In the genomic region with DNA sequence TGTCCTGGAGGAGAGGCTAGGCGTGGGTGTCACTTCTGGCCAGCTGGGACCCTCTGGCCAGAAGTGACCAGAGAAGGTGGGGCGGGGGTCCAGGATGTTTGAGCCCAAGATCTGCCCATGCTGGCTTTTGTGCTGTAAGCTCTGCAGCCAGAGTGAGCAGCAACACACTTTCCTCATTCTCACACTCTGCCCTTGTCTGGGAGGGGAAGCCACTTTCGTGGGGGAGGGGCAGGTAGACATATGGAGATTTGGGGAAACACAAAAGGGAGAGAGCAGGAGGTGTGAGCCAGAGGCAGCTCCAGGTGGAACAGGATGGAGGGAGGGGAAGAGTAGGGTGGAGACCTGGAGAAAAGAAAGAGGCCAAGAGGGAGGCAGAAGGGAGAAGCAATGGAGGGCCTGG, we compare ENCODE assay signal across 1 cellular context.
TF ChIP-seq lines count a peak whose summit lies in the region.

No MANE protein-coding gene starts in this region.

TF ChIP-seq in H1, 55 proteins besides CTCF, POLR2A, EP300 and RAD21:
- TF ChIP-seq, protein P1, sequence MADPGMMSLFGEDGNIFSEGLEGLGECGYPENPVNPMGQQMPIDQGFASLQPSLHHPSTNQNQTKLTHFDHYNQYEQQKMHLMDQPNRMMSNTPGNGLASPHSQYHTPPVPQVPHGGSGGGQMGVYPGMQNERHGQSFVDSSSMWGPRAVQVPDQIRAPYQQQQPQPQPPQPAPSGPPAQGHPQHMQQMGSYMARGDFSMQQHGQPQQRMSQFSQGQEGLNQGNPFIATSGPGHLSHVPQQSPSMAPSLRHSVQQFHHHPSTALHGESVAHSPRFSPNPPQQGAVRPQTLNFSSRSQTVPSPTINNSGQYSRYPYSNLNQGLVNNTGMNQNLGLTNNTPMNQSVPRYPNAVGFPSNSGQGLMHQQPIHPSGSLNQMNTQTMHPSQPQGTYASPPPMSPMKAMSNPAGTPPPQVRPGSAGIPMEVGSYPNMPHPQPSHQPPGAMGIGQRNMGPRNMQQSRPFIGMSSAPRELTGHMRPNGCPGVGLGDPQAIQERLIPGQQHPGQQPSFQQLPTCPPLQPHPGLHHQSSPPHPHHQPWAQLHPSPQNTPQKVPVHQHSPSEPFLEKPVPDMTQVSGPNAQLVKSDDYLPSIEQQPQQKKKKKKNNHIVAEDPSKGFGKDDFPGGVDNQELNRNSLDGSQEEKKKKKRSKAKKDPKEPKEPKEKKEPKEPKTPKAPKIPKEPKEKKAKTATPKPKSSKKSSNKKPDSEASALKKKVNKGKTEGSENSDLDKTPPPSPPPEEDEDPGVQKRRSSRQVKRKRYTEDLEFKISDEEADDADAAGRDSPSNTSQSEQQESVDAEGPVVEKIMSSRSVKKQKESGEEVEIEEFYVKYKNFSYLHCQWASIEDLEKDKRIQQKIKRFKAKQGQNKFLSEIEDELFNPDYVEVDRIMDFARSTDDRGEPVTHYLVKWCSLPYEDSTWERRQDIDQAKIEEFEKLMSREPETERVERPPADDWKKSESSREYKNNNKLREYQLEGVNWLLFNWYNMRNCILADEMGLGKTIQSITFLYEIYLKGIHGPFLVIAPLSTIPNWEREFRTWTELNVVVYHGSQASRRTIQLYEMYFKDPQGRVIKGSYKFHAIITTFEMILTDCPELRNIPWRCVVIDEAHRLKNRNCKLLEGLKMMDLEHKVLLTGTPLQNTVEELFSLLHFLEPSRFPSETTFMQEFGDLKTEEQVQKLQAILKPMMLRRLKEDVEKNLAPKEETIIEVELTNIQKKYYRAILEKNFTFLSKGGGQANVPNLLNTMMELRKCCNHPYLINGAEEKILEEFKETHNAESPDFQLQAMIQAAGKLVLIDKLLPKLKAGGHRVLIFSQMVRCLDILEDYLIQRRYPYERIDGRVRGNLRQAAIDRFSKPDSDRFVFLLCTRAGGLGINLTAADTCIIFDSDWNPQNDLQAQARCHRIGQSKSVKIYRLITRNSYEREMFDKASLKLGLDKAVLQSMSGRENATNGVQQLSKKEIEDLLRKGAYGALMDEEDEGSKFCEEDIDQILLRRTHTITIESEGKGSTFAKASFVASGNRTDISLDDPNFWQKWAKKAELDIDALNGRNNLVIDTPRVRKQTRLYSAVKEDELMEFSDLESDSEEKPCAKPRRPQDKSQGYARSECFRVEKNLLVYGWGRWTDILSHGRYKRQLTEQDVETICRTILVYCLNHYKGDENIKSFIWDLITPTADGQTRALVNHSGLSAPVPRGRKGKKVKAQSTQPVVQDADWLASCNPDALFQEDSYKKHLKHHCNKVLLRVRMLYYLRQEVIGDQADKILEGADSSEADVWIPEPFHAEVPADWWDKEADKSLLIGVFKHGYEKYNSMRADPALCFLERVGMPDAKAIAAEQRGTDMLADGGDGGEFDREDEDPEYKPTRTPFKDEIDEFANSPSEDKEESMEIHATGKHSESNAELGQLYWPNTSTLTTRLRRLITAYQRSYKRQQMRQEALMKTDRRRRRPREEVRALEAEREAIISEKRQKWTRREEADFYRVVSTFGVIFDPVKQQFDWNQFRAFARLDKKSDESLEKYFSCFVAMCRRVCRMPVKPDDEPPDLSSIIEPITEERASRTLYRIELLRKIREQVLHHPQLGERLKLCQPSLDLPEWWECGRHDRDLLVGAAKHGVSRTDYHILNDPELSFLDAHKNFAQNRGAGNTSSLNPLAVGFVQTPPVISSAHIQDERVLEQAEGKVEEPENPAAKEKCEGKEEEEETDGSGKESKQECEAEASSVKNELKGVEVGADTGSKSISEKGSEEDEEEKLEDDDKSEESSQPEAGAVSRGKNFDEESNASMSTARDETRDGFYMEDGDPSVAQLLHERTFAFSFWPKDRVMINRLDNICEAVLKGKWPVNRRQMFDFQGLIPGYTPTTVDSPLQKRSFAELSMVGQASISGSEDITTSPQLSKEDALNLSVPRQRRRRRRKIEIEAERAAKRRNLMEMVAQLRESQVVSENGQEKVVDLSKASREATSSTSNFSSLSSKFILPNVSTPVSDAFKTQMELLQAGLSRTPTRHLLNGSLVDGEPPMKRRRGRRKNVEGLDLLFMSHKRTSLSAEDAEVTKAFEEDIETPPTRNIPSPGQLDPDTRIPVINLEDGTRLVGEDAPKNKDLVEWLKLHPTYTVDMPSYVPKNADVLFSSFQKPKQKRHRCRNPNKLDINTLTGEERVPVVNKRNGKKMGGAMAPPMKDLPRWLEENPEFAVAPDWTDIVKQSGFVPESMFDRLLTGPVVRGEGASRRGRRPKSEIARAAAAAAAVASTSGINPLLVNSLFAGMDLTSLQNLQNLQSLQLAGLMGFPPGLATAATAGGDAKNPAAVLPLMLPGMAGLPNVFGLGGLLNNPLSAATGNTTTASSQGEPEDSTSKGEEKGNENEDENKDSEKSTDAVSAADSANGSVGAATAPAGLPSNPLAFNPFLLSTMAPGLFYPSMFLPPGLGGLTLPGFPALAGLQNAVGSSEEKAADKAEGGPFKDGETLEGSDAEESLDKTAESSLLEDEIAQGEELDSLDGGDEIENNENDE (IDR thresholded peaks at IDR 0.05; ENCODE audit: insufficient replicate concordance, low read length): no peak
- TF ChIP-seq CHD2 (IDR thresholded peaks at IDR 0.05; ENCODE audit: low read length) (no peak), POLR2AphosphoS5 (IDR thresholded peaks at IDR 0.05; ENCODE audit: low read depth, low read length) (no peak), GTF2F1 (IDR thresholded peaks at IDR 0.05; ENCODE audit: borderline replicate concordance, low read depth, low read length) (no peak), SP4 (IDR thresholded peaks at IDR 0.05; ENCODE audit: low read length) (no peak), KDM4A (IDR thresholded peaks at IDR 0.05; ENCODE audit: low read depth, low read length, severe bottlenecking) (no peak), ZNF274 (IDR thresholded peaks at IDR 0.05; ENCODE audit: borderline replicate concordance, extremely low read depth, low read length) (no peak), SP2 (IDR thresholded peaks at IDR 0.05; ENCODE audit: low read length) (no peak), MAX (IDR thresholded peaks at IDR 0.05) (0 out of 2 replicates have a peak, but pooled peaks have one; percentile 22), POU5F1 (IDR thresholded peaks at IDR 0.05; ENCODE audit: low read depth, low read length) (no peak), SP1 (IDR thresholded peaks at IDR 0.05; ENCODE audit: low read depth, low read length) (0 out of 2 replicates have a peak, but pooled peaks have one; percentile 32), CBX5 (IDR thresholded peaks at IDR 0.05; ENCODE audit: low read depth, low read length) (no peak), KDM1A (IDR thresholded peaks at IDR 0.05; ENCODE audit: borderline replicate concordance, low read length) (no peak), RFX5 (IDR thresholded peaks at IDR 0.05; ENCODE audit: borderline replicate concordance, low read depth, low read length) (no peak), PHF8 (conservative IDR thresholded peaks at IDR 0.05; ENCODE audit: low read depth, low read length) (no peak), EZH2 (IDR thresholded peaks at IDR 0.05; ENCODE audit: low read depth, low read length, severe bottlenecking) (no peak), RBBP5 (IDR thresholded peaks at IDR 0.05; ENCODE audit: borderline replicate concordance, low read depth, low read length) (no peak)
